Comparison of ENCODE assay signal across 34 cellular contexts in genomic region chrX:70043685-70044084, GRCh38. TPM values are rescaled to one million over a fixed set of nuclear protein-coding genes. Genes with fewer than 3 reads are reported as not detected.
"Had no signal": no experiment of that assay in that cellular context is flagged by ENCODE, and none has a peak within 500 bp of the region (broad histone marks: within the 10 kb centered on the region; RNA-seq: fewer than 3 reads in every experiment).

No MANE protein-coding gene starts in this region.

- H3K9me3 ChIP-seq: adrenal gland, body of pancreas, breast epithelium, Peyer's patch, SJSA1, SK-N-SH had no signal

- H3K27me3 Mint-ChIP-seq: activated CD4-positive, alpha-beta T cell treated with anti-CD3 and anti-CD28 coated beads, Interleukin-2, amount 10 ng/mL, durations not matched to agents 24 days and 14 days had no signal

- H3K9me3 Mint-ChIP-seq: activated CD4-positive, alpha-beta T cell treated with anti-CD3 and anti-CD28 coated beads, Interleukin-2, amount 10 ng/mL, durations not matched to agents 24 days and 14 days; activated CD8-positive, alpha-beta T cell treated with anti-CD3 and anti-CD28 coated beads for 36 hours; activated naive CD4-positive, alpha-beta T cell treated with anti-CD3 and anti-CD28 coated beads for 36 hours; activated naive CD4-positive, alpha-beta T cell treated with anti-CD3 and anti-CD28 coated beads, Interleukin-2, amount 50 U/mL, for 72 hours; activated T-cell treated with anti-CD3 and anti-CD28 coated beads, Interleukin-2, amount 50 U/mL, for 4 hours; activated T-helper 1 cell treated with anti-CD3 and anti-CD28 coated beads, Interleukin-12 subunit alpha, Interleukin-12 subunit beta, Interleukin-2, Interleukin-4 antibody, amounts not matched to agents 30 ng/mL and 10 ng/mL and 1 ng/mL, durations not matched to agents 14 hours and 24 hours and 36 hours; T-helper 1 cell treated with Interleukin-12 subunit alpha and Interleukin-12 subunit beta and Interleukin-4 antibody, amounts not matched to agents 30 μg/mL and 1 μg/mL, for 36 hours; T-helper 2 cell treated with Interferon-gamma antibody and Interleukin-4, amounts not matched to agents 5 μg/mL and 100 μg/mL, for 36 hours had no signal

- H3K4me3 Mint-ChIP-seq: activated CD4-positive, alpha-beta T cell treated with anti-CD3 and anti-CD28 coated beads, Interleukin-2, amount 10 ng/mL, durations not matched to agents 24 days and 14 days; activated CD8-positive, alpha-beta T cell treated with anti-CD3 and anti-CD28 coated beads for 36 hours; activated naive CD4-positive, alpha-beta T cell treated with anti-CD3 and anti-CD28 coated beads for 36 hours; activated T-cell treated with anti-CD3 and anti-CD28 coated beads, Interleukin-2, amount 50 U/mL, for 4 hours; activated T-helper 1 cell treated with anti-CD3 and anti-CD28 coated beads, Interleukin-12 subunit alpha, Interleukin-12 subunit beta, Interleukin-2, Interleukin-4 antibody, amounts not matched to agents 30 ng/mL and 10 ng/mL and 1 ng/mL, durations not matched to agents 14 hours and 24 hours and 36 hours; T-helper 1 cell treated with Interleukin-12 subunit alpha and Interleukin-12 subunit beta and Interleukin-4 antibody, amounts not matched to agents 30 μg/mL and 1 μg/mL, for 36 hours; T-helper 2 cell treated with Interferon-gamma antibody and Interleukin-4, amounts not matched to agents 5 μg/mL and 100 μg/mL, for 36 hours had no signal

- H3K4me1 Mint-ChIP-seq: activated CD4-positive, alpha-beta T cell treated with anti-CD3 and anti-CD28 coated beads, Interleukin-2, amount 10 ng/mL, durations not matched to agents 24 days and 14 days had no signal

- H3K36me3 Mint-ChIP-seq: activated naive CD4-positive, alpha-beta T cell treated with anti-CD3 and anti-CD28 coated beads, Interleukin-2, amount 50 U/mL, for 72 hours had no signal

- H3K27ac ChIP-seq: adrenal gland, body of pancreas, breast epithelium, Peyer's patch, SJSA1 had no signal

- H3K9ac ChIP-seq: SK-N-SH had no signal

- FAIRE-seq: TTC549 had no signal

- H3K4me3 ChIP-seq: adrenal gland, body of pancreas, breast epithelium, Peyer's patch, SJSA1 had no signal

- H3K27ac Mint-ChIP-seq: activated CD4-positive, alpha-beta T cell treated with anti-CD3 and anti-CD28 coated beads, Interleukin-2, amount 10 ng/mL, durations not matched to agents 24 days and 14 days; activated CD8-positive, alpha-beta T cell treated with anti-CD3 and anti-CD28 coated beads for 36 hours; activated naive CD4-positive, alpha-beta T cell treated with anti-CD3 and anti-CD28 coated beads for 36 hours; activated naive CD4-positive, alpha-beta T cell treated with anti-CD3 and anti-CD28 coated beads, Interleukin-2, amount 50 U/mL, for 72 hours; activated T-helper 1 cell treated with anti-CD3 and anti-CD28 coated beads, Interleukin-12 subunit alpha, Interleukin-12 subunit beta, Interleukin-2, Interleukin-4 antibody, amounts not matched to agents 30 ng/mL and 10 ng/mL and 1 ng/mL, durations not matched to agents 14 hours and 24 hours and 36 hours; T-helper 1 cell treated with Interleukin-12 subunit alpha and Interleukin-12 subunit beta and Interleukin-4 antibody, amounts not matched to agents 30 μg/mL and 1 μg/mL, for 36 hours; T-helper 2 cell treated with Interferon-gamma antibody and Interleukin-4, amounts not matched to agents 5 μg/mL and 100 μg/mL, for 36 hours had no signal

- H3K27me3 ChIP-seq: body of pancreas, Peyer's patch, SJSA1 had no signal

- H3K36me3 ChIP-seq: adrenal gland, breast epithelium, Peyer's patch, SJSA1 had no signal

- DNase-seq: activated CD4-positive, alpha-beta T cell treated with anti-CD3 and anti-CD28 coated beads, Interleukin-2, amount 10 ng/mL, durations not matched to agents 24 days and 14 days; activated CD4-positive, alpha-beta T cell treated with anti-CD3 and anti-CD28 coated beads, Interleukin-2, amount 50 U/mL, for 4 hours; activated CD8-positive, alpha-beta memory T cell treated with anti-CD3 and anti-CD28 coated beads, Interleukin-2, amount 50 U/mL, for 4 hours; activated CD8-positive, alpha-beta T cell treated with anti-CD3 and anti-CD28 coated beads for 36 hours; activated gamma-delta T cell treated with Interleukin-2 at 50 U/mL for 16 hours; activated naive CD4-positive, alpha-beta T cell treated with anti-CD3 and anti-CD28 coated beads for 36 hours; activated T-cell treated with anti-CD3 and anti-CD28 coated beads for 4 hours; activated T-cell treated with anti-CD3 and anti-CD28 coated beads, Interleukin-2, amount 50 U/mL, for 4 hours; adrenal gland; body of pancreas; Kasumi-1; MM.1S; MV-4-11; NCI-H1092; NCI-H1436 treated with DMSO at 0.1 percent for 48 hours; NCI-H1694 treated with DMSO at 0.1 percent for 48 hours; NCI-H510A; NCI-H526; NCI-H748 treated with DMSO at 0.1 percent for 48 hours; NK-92 treated with Interleukin-12 subunit alpha and Interleukin-12 subunit beta, amount 100 ng/mL, for 24 hours; Peyer's patch; RPMI8226; SHP77 treated with DMSO at 0.1 percent for 48 hours; SK-N-SH had no signal

- H3K4me2 ChIP-seq: SK-N-SH had no signal

- H3K4me1 ChIP-seq: adrenal gland, body of pancreas, breast epithelium, Peyer's patch, SJSA1 had no signal

- ATAC-seq: activated CD8-positive, alpha-beta T cell treated with anti-CD3 and anti-CD28 coated beads for 36 hours; activated naive CD4-positive, alpha-beta T cell treated with anti-CD3 and anti-CD28 coated beads, Interleukin-2, amount 50 U/mL, for 72 hours; activated T-cell treated with anti-CD3 and anti-CD28 coated beads, Interleukin-2, amount 50 U/mL, for 4 hours; body of pancreas; PC-3 had no signal

RNA-seq across cellular contexts. Expression of gene AWAT2, which starts 6.1 kb away (rescaled TPM):
- total RNA-seq: activated CD4-positive, alpha-beta T cell treated with anti-CD3 and anti-CD28 coated beads, Interleukin-2, amount 10 ng/mL, durations not matched to agents 24 days and 14 days; activated CD8-positive, alpha-beta T cell treated with anti-CD3 and anti-CD28 coated beads for 36 hours; activated naive CD4-positive, alpha-beta T cell treated with anti-CD3 and anti-CD28 coated beads for 36 hours; activated T-cell treated with anti-CD3 and anti-CD28 coated beads, Interleukin-2, amount 50 U/mL, for 4 hours; activated T-helper 1 cell treated with anti-CD3 and anti-CD28 coated beads, Interleukin-12 subunit alpha, Interleukin-12 subunit beta, Interleukin-2, Interleukin-4 antibody, amounts not matched to agents 30 ng/mL and 10 ng/mL and 1 ng/mL, durations not matched to agents 14 hours and 24 hours and 36 hours; adrenal gland; astrocyte; body of pancreas; breast epithelium; cardiac septum; PC-3; Peyer's patch; SJSA1 had no signal
- polyA plus RNA-seq: adrenal gland had no signal

RNA-seq across cellular contexts. Expression of gene OTUD6A, which starts 18.6 kb away (rescaled TPM):
- total RNA-seq: activated CD4-positive, alpha-beta T cell treated with anti-CD3 and anti-CD28 coated beads, Interleukin-2, amount 10 ng/mL, durations not matched to agents 24 days and 14 days; activated CD8-positive, alpha-beta T cell treated with anti-CD3 and anti-CD28 coated beads for 36 hours; activated naive CD4-positive, alpha-beta T cell treated with anti-CD3 and anti-CD28 coated beads for 36 hours; activated naive CD4-positive, alpha-beta T cell treated with anti-CD3 and anti-CD28 coated beads, Interleukin-2, amount 50 U/mL, for 72 hours; activated T-cell treated with anti-CD3 and anti-CD28 coated beads, Interleukin-2, amount 50 U/mL, for 4 hours; activated T-helper 1 cell treated with anti-CD3 and anti-CD28 coated beads, Interleukin-12 subunit alpha, Interleukin-12 subunit beta, Interleukin-2, Interleukin-4 antibody, amounts not matched to agents 30 ng/mL and 10 ng/mL and 1 ng/mL, durations not matched to agents 14 hours and 24 hours and 36 hours; adrenal gland; astrocyte; body of pancreas; breast epithelium; cardiac septum; PC-3; Peyer's patch; SJSA1 had no signal
- polyA plus RNA-seq: adrenal gland, SK-N-SH had no signal
